Comparison of ENCODE assay signal across 9 cellular contexts in genomic region chr13:33017410-33017929, GRCh38. TPM values are rescaled to one million over a fixed set of nuclear protein-coding genes. Genes with fewer than 3 reads are reported as not detected.
A peak's percentile ranks its signal among the peaks of the same experiment; 100 is the strongest.
DNase-seq lines count a peak whose midpoint lies in the region; ATAC-seq and TF ChIP-seq lines count a peak whose summit lies in the region.
"Had no signal": no experiment of that assay in that cellular context is flagged by ENCODE, and none has a peak within 500 bp of the region (broad histone marks: within the 10 kb centered on the region; RNA-seq: fewer than 3 reads in every experiment).

No MANE protein-coding gene starts in this region.

- H3K4me1 Mint-ChIP-seq in activated T-cell treated with anti-CD3 and anti-CD28 coated beads, Interleukin-2, amount 50 U/mL, for 4 hours (ENCODE audit: low read depth), result peaks cover 12% of the 10 kb centered on the region

- H3K36me3 ChIP-seq in osteoblast (ENCODE audit: insufficient read depth, low read length), result no peaks in the 10 kb centered on the region

- peaks cover 62% of the 10 kb centered on the region for H3K27me3 Mint-ChIP-seq in activated T-cell treated with anti-CD3 and anti-CD28 coated beads, Interleukin-2, amount 50 U/mL, for 4 hours (ENCODE audit: low read depth)

- H3K27ac ChIP-seq in osteoblast (ENCODE audit: low read depth, low read length), result no peak overlapping the region

- H3K4me3 Mint-ChIP-seq in activated T-cell treated with anti-CD3 and anti-CD28 coated beads, Interleukin-2, amount 50 U/mL, for 4 hours, result peak overlapping the region; percentile 64

- TF ChIP-seq CTCF in osteoblast (IDR thresholded peaks at IDR 0.05; ENCODE audit: extremely low read depth, low read depth, low read length), result no peak

- H2AFZ ChIP-seq in osteoblast (ENCODE audit: low read length), result no peak overlapping the region

- H3K9me3 Mint-ChIP-seq in activated T-cell treated with anti-CD3 and anti-CD28 coated beads, Interleukin-2, amount 50 U/mL, for 4 hours, result no peaks in the 10 kb centered on the region

- H3K36me3 Mint-ChIP-seq in activated T-cell treated with anti-CD3 and anti-CD28 coated beads, Interleukin-2, amount 50 U/mL, for 4 hours (ENCODE audit: insufficient read depth), result no peaks in the 10 kb centered on the region

- no peaks in the 10 kb centered on the region for H4K20me1 ChIP-seq in osteoblast (ENCODE audit: insufficient read depth, low read length)

- no peaks in the 10 kb centered on the region for H3K4me1 ChIP-seq in osteoblast (ENCODE audit: insufficient read depth, low read length)

- H3K79me2 ChIP-seq in osteoblast (ENCODE audit: insufficient read depth, low read length), result no peaks in the 10 kb centered on the region

- DNase-seq in DMS53 (lab: John Stamatoyannopoulos, UW), result peak; percentile 95
- DNase-seq in activated T-cell treated with anti-CD3 and anti-CD28 coated beads, Interleukin-2, amount 50 U/mL, for 4 hours, result no peak
- peak; percentile 29 for DNase-seq in glomerular endothelial cell (ENCODE audit: extremely low read depth, low read depth, low spot score)
- DNase-seq in osteoblast (ENCODE audit: insufficient read length, low spot score, missing footprints), result peak; percentile 74
- no peak for DNase-seq in NCI-H446 (lab: John Stamatoyannopoulos, UW)
- DNase-seq in H4 (ENCODE audit: low spot score), result no peak

- no peaks in the 10 kb centered on the region for H3K9me3 ChIP-seq in osteoblast (ENCODE audit: low read depth, low read length)

- peaks cover 81% of the 10 kb centered on the region for H3K27me3 ChIP-seq in osteoblast (ENCODE audit: insufficient read depth, low read length)

- ATAC-seq in GM19452 (IDR thresholded peaks at IDR 0.05; ENCODE audit: unreplicated experiment) (peak; percentile 63), HG03469 (IDR thresholded peaks at IDR 0.05; ENCODE audit: unreplicated experiment) (peak; percentile 69)
- peak; percentile 90 for ATAC-seq in activated T-cell treated with anti-CD3 and anti-CD28 coated beads, Interleukin-2, amount 50 U/mL, for 4 hours

- H3K4me3 ChIP-seq in osteoblast (ENCODE audit: insufficient read depth, low read length), result no peak overlapping the region

- no peak overlapping the region for H3K4me2 ChIP-seq in osteoblast (ENCODE audit: insufficient read depth, low read length)

RNA-seq across cellular contexts. Expression of gene KL, which starts 1.2 kb away (rescaled TPM):
- under 1 TPM; 0.30 to 0.42 (median 0.38) TPM for total RNA-seq in activated T-cell treated with anti-CD3 and anti-CD28 coated beads, Interleukin-2, amount 50 U/mL, for 4 hours
- total RNA-seq in glomerular endothelial cell (0.15 and 0.41 TPM in 2 replicates), osteoblast (under 0.01 TPM in 1 of 2 replicates, not detected in the other)
- not detected in 2 replicates for total RNA-seq in H4 (2014; rRNA removed; shearing (Covaris generic))
- total RNA-seq: LHCN-M2 had no signal

Comparison
In these comparisons a context has a peak if more than half of its experiments do, and no peak if none do; other contexts are left out.
1. DNase-seq: peak in DMS53 (single experiment), glomerular endothelial cell (single experiment) and osteoblast (single experiment); none in activated T-cell treated with anti-CD3 and anti-CD28 coated beads, Interleukin-2, amount 50 U/mL, for 4 hours (single experiment), NCI-H446 (0 of 2) and H4 (single experiment).
2. Peak in every context shown above with its lines, with median percentiles within 50 percentile points of each other: ATAC-seq.